In genomic region chr1:148374101-148374500, GRCh38 we compare ENCODE assay signal across 29 cellular contexts.
DNase-seq lines count a peak whose midpoint lies in the region; ATAC-seq and TF ChIP-seq lines count a peak whose summit lies in the region.
"Had no signal": no experiment of that assay in that cellular context is flagged by ENCODE, and none has a peak within 500 bp of the region (broad histone marks: within the 10 kb centered on the region; RNA-seq: fewer than 3 reads in every experiment).

No MANE protein-coding gene starts in this region.

- no peaks in the 10 kb centered on the region for H3K27me3 ChIP-seq in CD8-positive, alpha-beta T cell (ENCODE audit: insufficient read depth, low read length)
- H3K27me3 ChIP-seq in MG63, result no peaks in the 10 kb centered on the region
- H3K27me3 ChIP-seq: esophagus muscularis mucosa had no signal

- H3K9me3 ChIP-seq in CD8-positive, alpha-beta T cell (ENCODE audit: low read length), result no peaks in the 10 kb centered on the region
- no peaks in the 10 kb centered on the region for H3K9me3 ChIP-seq in MG63
- H3K9me3 ChIP-seq: A549, Caco-2, esophagus muscularis mucosa, tibial nerve had no signal

- peak overlapping the region; percentile 98 for H3K27ac Mint-ChIP-seq in activated CD4-positive, alpha-beta T cell treated with anti-CD3 and anti-CD28 coated beads, Interleukin-2, amount 10 ng/mL, durations not matched to agents 7 days and 5 days
- peak overlapping the region; percentile 90 for H3K27ac Mint-ChIP-seq in CD8-positive, alpha-beta T cell
- peak overlapping the region; percentile 41 for H3K27ac Mint-ChIP-seq in activated T-helper 1 cell treated with anti-CD3 and anti-CD28 coated beads, Interleukin-12 subunit alpha, Interleukin-12 subunit beta, Interleukin-2, Interleukin-4 antibody, amounts not matched to agents 30 ng/mL and 10 ng/mL and 1 ng/mL, durations not matched to agents 14 hours and 24 hours and 36 hours
- H3K27ac Mint-ChIP-seq in naive thymus-derived CD8-positive, alpha-beta T cell, result peak overlapping the region; percentile 87 to 99 (median 96)
- H3K27ac Mint-ChIP-seq: activated B cell treated with CpG ODN at 0.5 μM for 24 hours; endodermal cell; nephron; stimulated activated memory B cell treated with anti-CD40 and anti-IgM and Interleukin-4, amounts not matched to agents 10 μg/mL and 1 μg/mL and 100 μg/mL, for 72 hours had no signal

- no peak overlapping the region for H3K4me3 ChIP-seq in CD8-positive, alpha-beta T cell (ENCODE audit: low read depth, low read length)
- H3K4me3 ChIP-seq in MG63, result no peak overlapping the region
- H3K4me3 ChIP-seq: A549, coronary artery, esophagus muscularis mucosa, GM12878, SK-N-MC, tibial nerve had no signal

- H3K36me3 Mint-ChIP-seq in activated CD4-positive, alpha-beta T cell treated with anti-CD3 and anti-CD28 coated beads, Interleukin-2, amount 10 ng/mL, durations not matched to agents 7 days and 5 days (ENCODE audit: low read depth), result peaks cover 1% of the 10 kb centered on the region
- no peaks in the 10 kb centered on the region for H3K36me3 Mint-ChIP-seq in CD8-positive, alpha-beta T cell
- peaks cover 1% of the 10 kb centered on the region for H3K36me3 Mint-ChIP-seq in activated T-helper 1 cell treated with anti-CD3 and anti-CD28 coated beads, Interleukin-12 subunit alpha, Interleukin-12 subunit beta, Interleukin-2, Interleukin-4 antibody, amounts not matched to agents 30 ng/mL and 10 ng/mL and 1 ng/mL, durations not matched to agents 14 hours and 24 hours and 36 hours (ENCODE audit: low read depth)
- H3K36me3 Mint-ChIP-seq in naive thymus-derived CD8-positive, alpha-beta T cell, result no peaks in the 10 kb centered on the region
- H3K36me3 Mint-ChIP-seq: stimulated activated memory B cell treated with anti-CD40 and anti-IgM and Interleukin-4, amounts not matched to agents 10 μg/mL and 1 μg/mL and 100 μg/mL, for 72 hours had no signal

- H3K4me1 Mint-ChIP-seq in activated CD4-positive, alpha-beta T cell treated with anti-CD3 and anti-CD28 coated beads, Interleukin-2, amount 10 ng/mL, durations not matched to agents 7 days and 5 days, result peaks cover 45% of the 10 kb centered on the region
- peaks cover 54% of the 10 kb centered on the region for H3K4me1 Mint-ChIP-seq in CD8-positive, alpha-beta T cell (ENCODE audit: low read depth)
- peaks cover 28% of the 10 kb centered on the region for H3K4me1 Mint-ChIP-seq in activated T-helper 1 cell treated with anti-CD3 and anti-CD28 coated beads, Interleukin-12 subunit alpha, Interleukin-12 subunit beta, Interleukin-2, Interleukin-4 antibody, amounts not matched to agents 30 ng/mL and 10 ng/mL and 1 ng/mL, durations not matched to agents 14 hours and 24 hours and 36 hours (ENCODE audit: low read depth)
- H3K4me1 Mint-ChIP-seq in naive thymus-derived CD8-positive, alpha-beta T cell, result peaks cover 26 to 67% (median 50%) of the 10 kb centered on the region in 4 donors
- H3K4me1 Mint-ChIP-seq: nephron had no signal

- no peak for ATAC-seq in CD8-positive, alpha-beta T cell
- no peak for ATAC-seq in naive thymus-derived CD8-positive, alpha-beta T cell
- no peak for ATAC-seq in HG02884 (IDR thresholded peaks at IDR 0.05; ENCODE audit: unreplicated experiment)
- ATAC-seq: A549; GM12878; left colon; stimulated activated memory B cell treated with anti-CD40 and anti-IgM and Interleukin-4, amounts not matched to agents 10 μg/mL and 1 μg/mL and 100 μg/mL, for 72 hours had no signal

- no peaks in the 10 kb centered on the region for H3K9me3 Mint-ChIP-seq in activated CD4-positive, alpha-beta T cell treated with anti-CD3 and anti-CD28 coated beads, Interleukin-2, amount 10 ng/mL, durations not matched to agents 7 days and 5 days
- H3K9me3 Mint-ChIP-seq in CD8-positive, alpha-beta T cell, result no peaks in the 10 kb centered on the region
- H3K9me3 Mint-ChIP-seq in activated T-helper 1 cell treated with anti-CD3 and anti-CD28 coated beads, Interleukin-12 subunit alpha, Interleukin-12 subunit beta, Interleukin-2, Interleukin-4 antibody, amounts not matched to agents 30 ng/mL and 10 ng/mL and 1 ng/mL, durations not matched to agents 14 hours and 24 hours and 36 hours, result no peaks in the 10 kb centered on the region
- no peaks in the 10 kb centered on the region for H3K9me3 Mint-ChIP-seq in naive thymus-derived CD8-positive, alpha-beta T cell
- H3K9me3 Mint-ChIP-seq: activated B cell treated with CpG ODN at 0.5 μM for 24 hours; endodermal cell; nephron; stimulated activated memory B cell treated with anti-CD40 and anti-IgM and Interleukin-4, amounts not matched to agents 10 μg/mL and 1 μg/mL and 100 μg/mL, for 72 hours had no signal

- peak overlapping the region; percentile 38 for H3K4me3 Mint-ChIP-seq in activated CD4-positive, alpha-beta T cell treated with anti-CD3 and anti-CD28 coated beads, Interleukin-2, amount 10 ng/mL, durations not matched to agents 7 days and 5 days
- peak overlapping the region; percentile 26 for H3K4me3 Mint-ChIP-seq in CD8-positive, alpha-beta T cell
- no peak overlapping the region for H3K4me3 Mint-ChIP-seq in activated T-helper 1 cell treated with anti-CD3 and anti-CD28 coated beads, Interleukin-12 subunit alpha, Interleukin-12 subunit beta, Interleukin-2, Interleukin-4 antibody, amounts not matched to agents 30 ng/mL and 10 ng/mL and 1 ng/mL, durations not matched to agents 14 hours and 24 hours and 36 hours
- H3K4me3 Mint-ChIP-seq in naive thymus-derived CD8-positive, alpha-beta T cell, result peak overlapping the region; percentile 36 to 89 (median 67)
- H3K4me3 Mint-ChIP-seq: activated B cell treated with CpG ODN at 0.5 μM for 24 hours; endodermal cell; nephron; stimulated activated memory B cell treated with anti-CD40 and anti-IgM and Interleukin-4, amounts not matched to agents 10 μg/mL and 1 μg/mL and 100 μg/mL, for 72 hours had no signal

- DNase-seq in activated CD4-positive, alpha-beta T cell treated with anti-CD3 and anti-CD28 coated beads, Interleukin-2, amount 10 ng/mL, durations not matched to agents 7 days and 5 days, result no peak
- DNase-seq in activated CD4-positive, alpha-beta T cell treated with anti-CD3 and anti-CD28 coated beads for 4 hours, result no peak
- no peak for DNase-seq in CD8-positive, alpha-beta T cell
- no peak for DNase-seq in activated T-helper 1 cell treated with anti-CD3 and anti-CD28 coated beads, Interleukin-12 subunit alpha, Interleukin-12 subunit beta, Interleukin-2, Interleukin-4 antibody, amounts not matched to agents 30 ng/mL and 10 ng/mL and 1 ng/mL, durations not matched to agents 14 hours and 24 hours and 36 hours (ENCODE audit: low spot score)
- no peak for DNase-seq in naive thymus-derived CD8-positive, alpha-beta T cell
- DNase-seq in MG63 (no peak), GDM1 (lab: John Stamatoyannopoulos, UW) (no peak)
- DNase-seq: activated B cell treated with CpG ODN at 0.5 μM for 24 hours; amygdala; Caco-2; DMS79 treated with DMSO at 0.1 percent for 48 hours; endodermal cell; KBM-7; left colon; NCI-H1417 treated with DMSO at 0.1 percent for 48 hours; NCI-H2081 treated with DMSO at 0.1 percent for 48 hours; NCI-H345; NCI-H748 treated with DMSO at 0.1 percent for 48 hours; retina; stimulated activated CD4-positive, alpha-beta T cell treated with anti-CD3 and anti-CD28 coated beads, Interleukin-2, amount 100 ng/mL, for 48 hours had no signal

- POLR2A ChIA-PET in activated CD4-positive, alpha-beta T cell treated with anti-CD3 and anti-CD28 coated beads, Interleukin-2, amount 10 ng/mL, durations not matched to agents 7 days and 5 days (lab: Charles Lee), result interaction anchor here (1.3 kb wide), 1 partner anchor 40 kb away, joined by 4 read pairs; no protein-coding TSS in a partner anchor
- POLR2A ChIA-PET in CD8-positive, alpha-beta T cell (lab: Charles Lee), result interaction anchor here (0.8 to 2.6 kb wide), 3 partner anchors 10 to 14 kb away, joined by 3 to 15 read pairs (median 6); no protein-coding TSS in a partner anchor
- POLR2A ChIA-PET in naive thymus-derived CD8-positive, alpha-beta T cell (lab: Charles Lee), result interaction anchor here (0.5 to 7.7 kb wide), 12 partner anchors 9 to 148 kb away, joined by 3 to 141 read pairs (median 4); no protein-coding TSS in a partner anchor

- intact Hi-C loops in CD8-positive, alpha-beta T cell (cut with DNase I, micrococcal nuclease), result loop anchor here (5.0 to 10.0 kb wide), 2 partner anchors 63 to 151 kb away; no protein-coding TSS in a partner anchor
- intact Hi-C loops in activated T-helper 1 cell treated with anti-CD3 and anti-CD28 coated beads, Interleukin-12 subunit alpha, Interleukin-12 subunit beta, Interleukin-2, Interleukin-4 antibody, amounts not matched to agents 30 ng/mL and 10 ng/mL and 1 ng/mL, durations not matched to agents 14 hours and 24 hours and 36 hours (cut with micrococcal nuclease), result loop anchor here (10.0 kb wide), 1 partner anchor 151 kb away; no protein-coding TSS in a partner anchor

- H3K27me3 Mint-ChIP-seq in activated CD4-positive, alpha-beta T cell treated with anti-CD3 and anti-CD28 coated beads, Interleukin-2, amount 10 ng/mL, durations not matched to agents 7 days and 5 days, result no peaks in the 10 kb centered on the region
- H3K27me3 Mint-ChIP-seq in CD8-positive, alpha-beta T cell (ENCODE audit: low read depth), result no peaks in the 10 kb centered on the region
- H3K27me3 Mint-ChIP-seq in activated T-helper 1 cell treated with anti-CD3 and anti-CD28 coated beads, Interleukin-12 subunit alpha, Interleukin-12 subunit beta, Interleukin-2, Interleukin-4 antibody, amounts not matched to agents 30 ng/mL and 10 ng/mL and 1 ng/mL, durations not matched to agents 14 hours and 24 hours and 36 hours (ENCODE audit: insufficient read depth), result no peaks in the 10 kb centered on the region
- H3K27me3 Mint-ChIP-seq in naive thymus-derived CD8-positive, alpha-beta T cell, result no peaks in the 10 kb centered on the region

- CTCF ChIA-PET in activated CD4-positive, alpha-beta T cell treated with anti-CD3 and anti-CD28 coated beads, Interleukin-2, amount 10 ng/mL, durations not matched to agents 7 days and 5 days (lab: Charles Lee), result interaction anchor here (1.6 kb wide), 1 partner anchor 15 kb away, joined by 4 read pairs; no protein-coding TSS in a partner anchor
- CTCF ChIA-PET in CD8-positive, alpha-beta T cell (lab: Charles Lee), result interaction anchor here (1.1 to 2.6 kb wide), 3 partner anchors 9 to 18 kb away, joined by 3 to 5 read pairs (median 4); no protein-coding TSS in a partner anchor

- TF ChIP-seq CTCF in CD8-positive, alpha-beta T cell (IDR thresholded peaks at IDR 0.05), result no peak

- no peaks in the 10 kb centered on the region for H3K36me3 ChIP-seq in CD8-positive, alpha-beta T cell (ENCODE audit: insufficient read depth, low read length)
- no peaks in the 10 kb centered on the region for H3K36me3 ChIP-seq in MG63
- H3K36me3 ChIP-seq: esophagus muscularis mucosa, tibial nerve had no signal

- H3K4me1 ChIP-seq in CD8-positive, alpha-beta T cell (ENCODE audit: insufficient read depth, low read length), result peaks cover 45% of the 10 kb centered on the region
- H3K4me1 ChIP-seq: Caco-2, tibial nerve had no signal

- peak overlapping the region; percentile 68 for H3K27ac ChIP-seq in CD8-positive, alpha-beta T cell (ENCODE audit: low read depth, low read length)
- H3K27ac ChIP-seq: A549, coronary artery, esophagus muscularis mucosa, SK-N-MC, tibial nerve had no signal

Comparison
In these comparisons a context has a peak if more than half of its experiments do, and no peak if none do; other contexts are left out.
1. H3K27ac Mint-ChIP-seq: peak in every context shown above with its lines; median percentile 98 in activated CD4-positive, alpha-beta T cell treated with anti-CD3 and anti-CD28 coated beads, Interleukin-2, amount 10 ng/mL, durations not matched to agents 7 days and 5 days; 96 in naive thymus-derived CD8-positive, alpha-beta T cell; 90 in CD8-positive, alpha-beta T cell; 41 in activated T-helper 1 cell treated with anti-CD3 and anti-CD28 coated beads, Interleukin-12 subunit alpha, Interleukin-12 subunit beta, Interleukin-2, Interleukin-4 antibody, amounts not matched to agents 30 ng/mL and 10 ng/mL and 1 ng/mL, durations not matched to agents 14 hours and 24 hours and 36 hours.